8 cellular contexts compared by ENCODE assay signal in the genomic region with DNA sequence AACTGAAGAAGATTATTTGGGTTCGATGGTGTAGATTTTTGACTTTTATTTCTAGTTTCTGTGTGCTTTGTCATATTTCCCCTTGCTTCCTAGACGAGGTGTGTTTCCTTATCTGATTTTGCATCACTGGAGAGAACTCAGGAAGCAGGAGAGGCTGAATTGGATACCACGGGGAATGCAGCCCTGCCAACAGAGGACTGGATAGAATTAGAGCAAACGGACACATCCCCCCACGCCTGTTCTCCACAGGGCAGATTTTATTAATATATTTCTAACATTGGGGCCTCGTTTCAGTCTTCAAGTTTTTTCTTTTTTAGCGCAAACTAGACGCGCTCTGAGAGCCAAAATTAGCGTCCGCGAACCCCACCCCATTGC. TPM values are rescaled to one million over a fixed set of nuclear protein-coding genes. Genes with fewer than 3 reads are reported as not detected.
A peak's percentile ranks its signal among the peaks of the same experiment; 100 is the strongest.
DNase-seq lines count a peak whose midpoint lies in the region; ATAC-seq and TF ChIP-seq lines count a peak whose summit lies in the region.

No MANE protein-coding gene starts in this region.

- no peaks in the 10 kb centered on the region for H3K9me3 ChIP-seq in stomach

- TF ChIP-seq POLR2A in stomach (IDR thresholded peaks at IDR 0.05) = no peak

- WGBS in stomach, 5 donors = 6 to 8% (median 7%) methylated on average over 12 of the region's 12 CpGs

- H3K4me1 ChIP-seq in stomach = peaks cover 23 to 36% (median 28%) of the 10 kb centered on the region in 4 donors

- H3K4me3 ChIP-seq in iPS-11a (ENCODE audit: low read depth, low read length) = peak overlapping the region; percentile 96
- peak overlapping the region; percentile 90 to 96 (median 94) for H3K4me3 ChIP-seq in stomach

- no peak for ATAC-seq in activated naive CD4-positive, alpha-beta T cell treated with anti-CD3 and anti-CD28 coated beads, Interleukin-2, amount 50 U/mL, for 72 hours
- no peak for ATAC-seq in GM18519 (IDR thresholded peaks at IDR 0.05; ENCODE audit: low FRiP score, unreplicated experiment)
- ATAC-seq in HG02623 (IDR thresholded peaks at IDR 0.05; ENCODE audit: unreplicated experiment) = no peak

- H3K27ac ChIP-seq in stomach = peak overlapping the region; percentile 99 to 100 (median 100)

- TF ChIP-seq CTCF in stomach (IDR thresholded peaks at IDR 0.05) = no peak

- no peaks in the 10 kb centered on the region for H3K27me3 ChIP-seq in stomach

- peaks cover 0 to 7% of the 10 kb centered on the region in 2 donors for H3K9me3 Mint-ChIP-seq in activated naive CD4-positive, alpha-beta T cell treated with anti-CD3 and anti-CD28 coated beads, Interleukin-2, amount 50 U/mL, for 72 hours

- H3K36me3 ChIP-seq in stomach = no peaks in the 10 kb centered on the region

- peaks cover 12 to 29% of the 10 kb centered on the region in 2 donors for H3K36me3 Mint-ChIP-seq in activated naive CD4-positive, alpha-beta T cell treated with anti-CD3 and anti-CD28 coated beads, Interleukin-2, amount 50 U/mL, for 72 hours

- peak overlapping the region; percentile 85 to 95 for H3K27ac Mint-ChIP-seq in activated naive CD4-positive, alpha-beta T cell treated with anti-CD3 and anti-CD28 coated beads, Interleukin-2, amount 50 U/mL, for 72 hours

- TF ChIP-seq EP300 in stomach (IDR thresholded peaks at IDR 0.05) = no peak

- DNase-seq in NCI-H146 (lab: John Stamatoyannopoulos, UW) (peak; percentile 74), NCI-H146 treated with DMSO at 0.1 percent for 48 hours (lab: John Stamatoyannopoulos, UW; ENCODE audit: unreplicated experiment) (no peak), stomach (no peak), ecto neural progenitor cell (ENCODE audit: low spot score) (no peak)
- DNase-seq in activated naive CD4-positive, alpha-beta T cell treated with anti-CD3 and anti-CD28 coated beads, Interleukin-2, amount 50 U/mL, for 72 hours (ENCODE audit: low spot score in 2 of 2) = no peak

- intact Hi-C loops in stomach (cut with DNase I; ENCODE audit: low total_unique reads) = no loop called here

RNA-seq across cellular contexts. Expression of a gene that starts 0.7 kb away (rescaled TPM):
- total RNA-seq in activated naive CD4-positive, alpha-beta T cell treated with anti-CD3 and anti-CD28 coated beads, Interleukin-2, amount 50 U/mL, for 72 hours = 100 to 1,000 TPM; 162 to 201 TPM
- total RNA-seq in stomach = 100 to 1,000 TPM; 118 to 822 (median 195) TPM
- 100 to 1,000 TPM; 113 to 184 (median 135) TPM for polyA plus RNA-seq in stomach

RNA-seq across cellular contexts. Expression of a gene that starts 27.4 kb away (rescaled TPM):
- not detected for total RNA-seq in activated naive CD4-positive, alpha-beta T cell treated with anti-CD3 and anti-CD28 coated beads, Interleukin-2, amount 50 U/mL, for 72 hours
- under 1 TPM in 1 of 5 donors, not detected in 4; 0.18 TPM for total RNA-seq in stomach
- not detected for polyA plus RNA-seq in stomach
